ENCODE assay signal across 8 cellular contexts in the genomic region with DNA sequence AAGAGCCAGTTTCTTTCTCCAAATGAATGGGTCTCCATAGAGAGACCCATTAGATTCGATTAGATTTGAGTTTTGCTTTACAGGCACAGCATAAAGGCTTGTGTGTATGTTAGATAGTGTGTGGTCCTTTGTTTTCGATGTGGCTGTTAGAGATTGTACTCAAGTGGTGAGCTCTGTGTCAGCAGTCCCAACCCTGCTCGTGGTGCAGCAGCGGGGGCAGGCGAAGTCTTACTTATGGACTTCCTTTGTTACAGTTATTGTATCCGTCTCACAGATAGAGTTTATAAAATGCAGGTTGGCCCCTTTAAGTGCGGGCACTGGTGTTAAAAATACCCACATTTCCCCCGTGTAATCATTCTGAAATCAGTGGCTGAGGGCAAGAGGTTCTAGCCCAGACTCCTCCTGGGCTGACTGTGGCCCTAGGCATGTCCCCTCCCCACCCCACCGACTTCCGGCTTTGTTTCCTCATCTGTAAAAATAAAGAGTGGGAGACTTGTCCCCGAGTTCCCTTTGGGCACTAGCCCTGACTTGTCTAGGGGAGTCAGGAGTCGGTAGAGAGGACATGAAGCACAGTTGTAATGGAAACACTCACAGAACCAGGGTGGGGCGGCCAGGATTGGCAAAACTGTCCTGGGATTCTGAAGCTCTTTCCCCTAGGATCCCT. TPM values are rescaled to one million over a fixed set of nuclear protein-coding genes. Genes with fewer than 3 reads are reported as not detected.
DNase-seq lines count a peak whose midpoint lies in the region; ATAC-seq and TF ChIP-seq lines count a peak whose summit lies in the region.

No MANE protein-coding gene starts in this region.

- no peak overlapping the region for H3K4me3 ChIP-seq in mammary epithelial cell (replicated peaks in 1 of 3; ENCODE audit: insufficient read depth in 1 of 3, low read depth in 2 of 3, low read length in 3 of 3)
- H3K4me3 ChIP-seq in effector memory CD4-positive, alpha-beta T cell (ENCODE audit: insufficient read depth, low read depth, low read length, poor library complexity, severe bottlenecking), result no peak overlapping the region

- peak overlapping the region in 3 of 6 donors; percentile 19 to 75 (median 40) for H3K27ac Mint-ChIP-seq in naive B cell

- H3K27me3 Mint-ChIP-seq in naive B cell, result no peaks in the 10 kb centered on the region

- H2AFZ ChIP-seq in mammary epithelial cell (ENCODE audit: low read depth, low read length), result peak overlapping the region; percentile 65

- ATAC-seq in GM18498 (IDR thresholded peaks at IDR 0.05; ENCODE audit: unreplicated experiment) (peak; percentile 56), HG02938 (IDR thresholded peaks at IDR 0.05; ENCODE audit: unreplicated experiment) (peak; percentile 35), naive B cell (ENCODE audit: low read depth in 2 of 2) (peak; percentile 17 to 22)

- H3K4me3 Mint-ChIP-seq in naive B cell, result peak overlapping the region in 7 of 8 donors; percentile 9 to 81 (median 69)

- H3K4me1 ChIP-seq in mammary epithelial cell (ENCODE audit: insufficient read depth, low read length), result peaks cover 58% of the 10 kb centered on the region
- H3K4me1 ChIP-seq in effector memory CD4-positive, alpha-beta T cell (ENCODE audit: control insufficient read depth, insufficient read depth, low read length, poor library complexity, severe bottlenecking), result no peaks in the 10 kb centered on the region

- no peaks in the 10 kb centered on the region for H3K27me3 ChIP-seq in mammary epithelial cell (ENCODE audit: insufficient read depth, low read length)
- H3K27me3 ChIP-seq in effector memory CD4-positive, alpha-beta T cell (replicated peaks; ENCODE audit: control insufficient read depth, insufficient read depth, low read length, poor library complexity, severe bottlenecking), result no peaks in the 10 kb centered on the region

- H3K79me2 ChIP-seq in mammary epithelial cell (ENCODE audit: insufficient read depth, low read length), result no peaks in the 10 kb centered on the region

- in situ Hi-C loops in mammary epithelial cell (cut with MboI; ENCODE audit: low sequenced_read_pairs in 2 of 2), result loop anchor here (5.0 to 10.0 kb wide), 2 partner anchors 249 to 401 kb away; no protein-coding TSS in a partner anchor

- intact Hi-C loops in mammary epithelial cell (cut with micrococcal nuclease), result loop anchor here (1.0 to 5.0 kb wide), 4 partner anchors 29 to 285 kb away; partner anchors contain the start of genes FKBP14 and MTURN

- TF ChIP-seq CTCF in mammary epithelial cell (conservative IDR thresholded peaks at IDR 0.05 in 1 of 2, IDR thresholded peaks at IDR 0.05 in 1 of 2; ENCODE audit: extremely low read depth in 1 of 2, insufficient read depth in 1 of 2, low read depth in 1 of 2, low read length in 2 of 2), result no peak

- H3K4me2 ChIP-seq in mammary epithelial cell (ENCODE audit: insufficient read depth, low read depth, low read length), result peak overlapping the region; percentile 69

- BruUV-seq in mammary epithelial cell (replicated peaks; lab: Mats Ljungman, UMichigan), result no TSS peak

- H3K36me3 Mint-ChIP-seq in naive B cell, result no peaks in the 10 kb centered on the region

- DNase-seq in NOMO-1 treated with dmso at 0.1 percent for 144 hours (lab: John Stamatoyannopoulos, UW; ENCODE audit: unreplicated experiment) (peak; percentile 37), mammary epithelial cell (peak; percentile 87), naive B cell (no peak), NCI-H774 (lab: John Stamatoyannopoulos, UW) (no peak), NCI-H1694 (lab: John Stamatoyannopoulos, UW) (no peak)
- no peak for DNase-seq in effector memory CD4-positive, alpha-beta T cell

- H3K27ac ChIP-seq in mammary epithelial cell (ENCODE audit: insufficient read depth, low read depth, low read length), result peak overlapping the region; percentile 90
- no peak overlapping the region for H3K27ac ChIP-seq in effector memory CD4-positive, alpha-beta T cell (ENCODE audit: insufficient read depth, low read length, poor library complexity, severe bottlenecking)

- no peaks in the 10 kb centered on the region for H3K9me3 ChIP-seq in mammary epithelial cell (replicated peaks; ENCODE audit: insufficient read depth, low read length)
- H3K9me3 ChIP-seq in effector memory CD4-positive, alpha-beta T cell (ENCODE audit: control insufficient read depth, low read length), result no peaks in the 10 kb centered on the region

- H3K36me3 ChIP-seq in mammary epithelial cell (ENCODE audit: insufficient read depth, low read length), result no peaks in the 10 kb centered on the region
- no peaks in the 10 kb centered on the region for H3K36me3 ChIP-seq in effector memory CD4-positive, alpha-beta T cell (ENCODE audit: control insufficient read depth, insufficient read depth, low read length)

- WGBS in mammary epithelial cell (ENCODE audit: low coverage, missing lambda C conversion rate), result 30% methylated on average over 12 of the region's 13 CpGs

- CTCF ChIA-PET in mammary epithelial cell (lab: Charles Lee; ENCODE audit: low non-redundant PET), result interaction anchor here (0.7 kb wide), 1 partner anchor 404 kb away, joined by 11 read pairs; no protein-coding TSS in a partner anchor

- H3K9me3 Mint-ChIP-seq in naive B cell, result no peaks in the 10 kb centered on the region

- peak overlapping the region; percentile 73 for H3K9ac ChIP-seq in mammary epithelial cell (ENCODE audit: insufficient read depth, low read length)

- dilution Hi-C loops in mammary epithelial cell (cut with HindIII; ENCODE audit: low sequenced_read_pairs), result no loop called here

- H4K20me1 ChIP-seq in mammary epithelial cell (ENCODE audit: insufficient read depth, low read length), result no peaks in the 10 kb centered on the region

- H3K4me1 Mint-ChIP-seq in naive B cell, result peaks cover 44 to 52% (median 46%) of the 10 kb centered on the region in 3 donors

RNA-seq across cellular contexts. Expression of gene MTURN, which starts 28.6 kb away (rescaled TPM):
- total RNA-seq in mammary epithelial cell, result 10 to 100 TPM in 1 of 2 donors, 1 to 10 TPM in 1; 9.7 to 15.5 TPM
- polyA plus RNA-seq in mammary epithelial cell (5.2 TPM), naive B cell (ENCODE audit: low read depth in 6 of 6) (1 to 10 TPM; 3.1 to 8.3 (median 4.7) TPM)
- 7.6 TPM for polyA minus RNA-seq in mammary epithelial cell

Comparison
In these comparisons a context has a peak if more than half of its experiments do, and no peak if none do; other contexts are left out.
1. DNase-seq: peak in NOMO-1 treated with dmso at 0.1 percent for 144 hours (single experiment) and mammary epithelial cell (single experiment); none in naive B cell (single experiment), effector memory CD4-positive, alpha-beta T cell (0 of 3), NCI-H774 (single experiment) and NCI-H1694 (single experiment).
2. Peak in every context shown above with its lines, with median percentiles within 50 percentile points of each other: ATAC-seq.